In the genomic region with DNA sequence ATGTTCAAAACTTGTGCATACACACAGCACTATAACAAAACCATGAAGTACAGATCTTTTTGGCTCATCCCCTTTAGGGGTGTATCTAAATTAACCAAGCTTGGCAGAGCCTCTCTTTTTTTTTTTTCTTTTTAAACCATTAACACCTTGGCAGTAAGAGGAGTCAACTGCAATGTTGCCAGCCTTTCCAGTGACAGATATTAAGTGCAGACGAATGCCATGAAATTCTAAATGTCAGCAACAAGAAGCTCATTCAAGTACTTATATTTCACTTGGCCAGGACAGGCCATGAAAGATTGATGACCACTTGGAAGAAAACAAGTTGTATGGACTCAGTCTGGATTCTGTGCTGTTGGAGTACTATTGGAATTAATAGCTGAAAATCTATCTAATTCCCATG, we compare ENCODE assay signal across 29 cellular contexts. TPM values are rescaled to one million over a fixed set of nuclear protein-coding genes. Genes with fewer than 3 reads are reported as not detected.
DNase-seq lines count a peak whose midpoint lies in the region; ATAC-seq and TF ChIP-seq lines count a peak whose summit lies in the region.
"Had no signal": no experiment of that assay in that cellular context is flagged by ENCODE, and none has a peak within 500 bp of the region (broad histone marks: within the 10 kb centered on the region; RNA-seq: fewer than 3 reads in every experiment).

No MANE protein-coding gene starts in this region.

- peak overlapping the region; percentile 75 for H3K27ac Mint-ChIP-seq in activated naive CD4-positive, alpha-beta T cell treated with anti-CD3 and anti-CD28 coated beads, Interleukin-2, amount 10 ng/mL, durations not matched to agents 7 days and 5 days
- 0 out of 2 replicates have a peak overlapping the region, but pooled peaks have one; percentile 40 for H3K27ac Mint-ChIP-seq in GM23338
- H3K27ac Mint-ChIP-seq in activated T-helper 17 cell treated with anti-CD3 and anti-CD28 coated beads, Interleukin-2, amount 50 U/mL, for 72 hours = peak overlapping the region; percentile 71
- H3K27ac Mint-ChIP-seq: B cell, IgD-negative memory B cell had no signal

- peaks cover 18% of the 10 kb centered on the region for H3K36me3 Mint-ChIP-seq in activated naive CD4-positive, alpha-beta T cell treated with anti-CD3 and anti-CD28 coated beads, Interleukin-2, amount 10 ng/mL, durations not matched to agents 7 days and 5 days
- H3K36me3 Mint-ChIP-seq in GM23338 (ENCODE audit: low read depth) = peaks cover 38% of the 10 kb centered on the region
- H3K36me3 Mint-ChIP-seq in activated T-helper 17 cell treated with anti-CD3 and anti-CD28 coated beads, Interleukin-2, amount 50 U/mL, for 72 hours (ENCODE audit: low read depth) = peaks cover 55% of the 10 kb centered on the region

- H3F3A ChIP-seq in GM23338 (replicated peaks; ENCODE audit: low read depth) = no peaks in the 10 kb centered on the region

- no peak overlapping the region for H2AFZ ChIP-seq in GM23338

- H3K4me1 ChIP-seq in GM23338 (ENCODE audit: insufficient read depth) (no peaks in the 10 kb centered on the region), BE2C (no peaks in the 10 kb centered on the region)
- H3K4me1 ChIP-seq: Peyer's patch had no signal

- peak overlapping the region; percentile 6 for H3K27ac ChIP-seq in GM23338 (ENCODE audit: low read depth)
- H3K27ac ChIP-seq: HL-60, Peyer's patch had no signal

- no peak for DNase-seq in activated naive CD4-positive, alpha-beta T cell treated with anti-CD3 and anti-CD28 coated beads, Interleukin-2, amount 10 ng/mL, durations not matched to agents 7 days and 5 days
- no peak for DNase-seq in activated naive CD4-positive, alpha-beta T cell treated with anti-CD3 and anti-CD28 coated beads, Interleukin-2, amount 50 U/mL, for 16 hours
- DNase-seq in GM23338 (ENCODE audit: low spot score) (no peak), left kidney (ENCODE audit: low read depth, low spot score) (peak; percentile 54), activated gamma-delta T cell (lab: John Stamatoyannopoulos, UW) (no peak), BE2C (no peak)
- DNase-seq: CD8-positive, alpha-beta memory T cell; DMS 273 treated with DMSO at 0.1 percent for 48 hours; DMS79; EL; GDM1; NCI-H1048; NCI-H1417 treated with DMSO at 0.1 percent for 48 hours; NCI-H1694 treated with DMSO at 0.1 percent for 48 hours; NCI-H2081; NCI-H2227 treated with DMSO at 0.1 percent for 48 hours; NCI-H510A; NCI-H69; Peyer's patch had no signal

- CTCF ChIA-PET in activated naive CD4-positive, alpha-beta T cell treated with anti-CD3 and anti-CD28 coated beads, Interleukin-2, amount 10 ng/mL, durations not matched to agents 7 days and 5 days (lab: Charles Lee) = interaction anchor here (0.8 to 1.0 kb wide), 2 partner anchors 49 to 88 kb away, joined by 3 to 4 read pairs; no protein-coding TSS in a partner anchor

- H3K4me3 ChIP-seq in GM23338 (no peak overlapping the region), BE2C (ENCODE audit: low read depth, low read length) (no peak overlapping the region)
- H3K4me3 ChIP-seq: A549, GM12878, Peyer's patch had no signal

- TF ChIP-seq CTCF in GM23338 (conservative IDR thresholded peaks at IDR 0.05; ENCODE audit: low read depth in 2 of 2) (no peak), BE2C (IDR thresholded peaks at IDR 0.05; ENCODE audit: low read depth, low read length) (no peak)

- no peaks in the 10 kb centered on the region for H3K27me3 Mint-ChIP-seq in activated naive CD4-positive, alpha-beta T cell treated with anti-CD3 and anti-CD28 coated beads, Interleukin-2, amount 10 ng/mL, durations not matched to agents 7 days and 5 days
- H3K27me3 Mint-ChIP-seq in GM23338 (ENCODE audit: insufficient read depth, low read depth, poor library complexity) = peaks cover 4% of the 10 kb centered on the region
- H3K27me3 Mint-ChIP-seq in activated T-helper 17 cell treated with anti-CD3 and anti-CD28 coated beads, Interleukin-2, amount 50 U/mL, for 72 hours = no peaks in the 10 kb centered on the region
- H3K27me3 Mint-ChIP-seq: B cell; CD8-positive, alpha-beta memory T cell; IgD-negative memory B cell had no signal

- H4K20me1 ChIP-seq in GM23338 (replicated peaks; ENCODE audit: insufficient read depth) = no peaks in the 10 kb centered on the region

- H3K36me3 ChIP-seq in GM23338 (ENCODE audit: insufficient read depth) (peaks cover 6% of the 10 kb centered on the region; the same call in 1 of the 2 replicates), BE2C (no peaks in the 10 kb centered on the region)

- H3K79me2 ChIP-seq in GM23338 (replicated peaks; ENCODE audit: insufficient read depth) = no peaks in the 10 kb centered on the region

- H3K27me3 ChIP-seq in GM23338 (ENCODE audit: insufficient read depth) (no peaks in the 10 kb centered on the region), BE2C (no peaks in the 10 kb centered on the region)
- H3K27me3 ChIP-seq: Peyer's patch had no signal

- no peak overlapping the region for H3K4me3 Mint-ChIP-seq in activated naive CD4-positive, alpha-beta T cell treated with anti-CD3 and anti-CD28 coated beads, Interleukin-2, amount 10 ng/mL, durations not matched to agents 7 days and 5 days
- no peak overlapping the region for H3K4me3 Mint-ChIP-seq in GM23338
- H3K4me3 Mint-ChIP-seq in activated T-helper 17 cell treated with anti-CD3 and anti-CD28 coated beads, Interleukin-2, amount 50 U/mL, for 72 hours = no peak overlapping the region
- H3K4me3 Mint-ChIP-seq: B cell, CD14-positive monocyte, IgD-negative memory B cell had no signal

- no peak for ATAC-seq in GM23338
- no peak for ATAC-seq in activated T-helper 17 cell treated with anti-CD3 and anti-CD28 coated beads, Interleukin-2, amount 50 U/mL, for 72 hours (replicated peaks)
- ATAC-seq in HG02678 (IDR thresholded peaks at IDR 0.05; ENCODE audit: unreplicated experiment) = no peak
- ATAC-seq: A549, GM12878, HCT116, SK-N-SH treated with all-trans-retinoic acid at 6 μM for 48 hours had no signal

- H3K9me3 ChIP-seq in BE2C = no peaks in the 10 kb centered on the region
- H3K9me3 ChIP-seq: A549, Peyer's patch had no signal

- no peaks in the 10 kb centered on the region for H3K9me3 Mint-ChIP-seq in activated naive CD4-positive, alpha-beta T cell treated with anti-CD3 and anti-CD28 coated beads, Interleukin-2, amount 10 ng/mL, durations not matched to agents 7 days and 5 days
- H3K9me3 Mint-ChIP-seq in GM23338 = peaks cover 10% of the 10 kb centered on the region
- H3K9me3 Mint-ChIP-seq in activated T-helper 17 cell treated with anti-CD3 and anti-CD28 coated beads, Interleukin-2, amount 50 U/mL, for 72 hours = no peaks in the 10 kb centered on the region
- H3K9me3 Mint-ChIP-seq: CD14-positive monocyte; CD8-positive, alpha-beta memory T cell; IgD-negative memory B cell had no signal

- H3K4me2 ChIP-seq in GM23338 = no peak overlapping the region
- H3K4me2 ChIP-seq: A549 had no signal

- H3K4me1 Mint-ChIP-seq in activated naive CD4-positive, alpha-beta T cell treated with anti-CD3 and anti-CD28 coated beads, Interleukin-2, amount 10 ng/mL, durations not matched to agents 7 days and 5 days = no peaks in the 10 kb centered on the region
- no peaks in the 10 kb centered on the region; the same call in 2 of the 3 replicates for H3K4me1 Mint-ChIP-seq in GM23338
- no peaks in the 10 kb centered on the region for H3K4me1 Mint-ChIP-seq in activated T-helper 17 cell treated with anti-CD3 and anti-CD28 coated beads, Interleukin-2, amount 50 U/mL, for 72 hours
- H3K4me1 Mint-ChIP-seq: B cell, CD14-positive monocyte, IgD-negative memory B cell had no signal

- no peaks in the 10 kb centered on the region for H3K9me2 ChIP-seq in GM23338 (ENCODE audit: insufficient read depth)

TF ChIP-seq in GM23338, 12 proteins besides CTCF, POLR2A, EP300 and RAD21:
- TF ChIP-seq ZNF114 (CRISPR knock-in tag; IDR thresholded peaks at IDR 0.05) (no peak), CREB1 (CRISPR knock-in tag; IDR thresholded peaks at IDR 0.05; ENCODE audit: low read depth) (no peak)
- TF ChIP-seq, protein P1, sequence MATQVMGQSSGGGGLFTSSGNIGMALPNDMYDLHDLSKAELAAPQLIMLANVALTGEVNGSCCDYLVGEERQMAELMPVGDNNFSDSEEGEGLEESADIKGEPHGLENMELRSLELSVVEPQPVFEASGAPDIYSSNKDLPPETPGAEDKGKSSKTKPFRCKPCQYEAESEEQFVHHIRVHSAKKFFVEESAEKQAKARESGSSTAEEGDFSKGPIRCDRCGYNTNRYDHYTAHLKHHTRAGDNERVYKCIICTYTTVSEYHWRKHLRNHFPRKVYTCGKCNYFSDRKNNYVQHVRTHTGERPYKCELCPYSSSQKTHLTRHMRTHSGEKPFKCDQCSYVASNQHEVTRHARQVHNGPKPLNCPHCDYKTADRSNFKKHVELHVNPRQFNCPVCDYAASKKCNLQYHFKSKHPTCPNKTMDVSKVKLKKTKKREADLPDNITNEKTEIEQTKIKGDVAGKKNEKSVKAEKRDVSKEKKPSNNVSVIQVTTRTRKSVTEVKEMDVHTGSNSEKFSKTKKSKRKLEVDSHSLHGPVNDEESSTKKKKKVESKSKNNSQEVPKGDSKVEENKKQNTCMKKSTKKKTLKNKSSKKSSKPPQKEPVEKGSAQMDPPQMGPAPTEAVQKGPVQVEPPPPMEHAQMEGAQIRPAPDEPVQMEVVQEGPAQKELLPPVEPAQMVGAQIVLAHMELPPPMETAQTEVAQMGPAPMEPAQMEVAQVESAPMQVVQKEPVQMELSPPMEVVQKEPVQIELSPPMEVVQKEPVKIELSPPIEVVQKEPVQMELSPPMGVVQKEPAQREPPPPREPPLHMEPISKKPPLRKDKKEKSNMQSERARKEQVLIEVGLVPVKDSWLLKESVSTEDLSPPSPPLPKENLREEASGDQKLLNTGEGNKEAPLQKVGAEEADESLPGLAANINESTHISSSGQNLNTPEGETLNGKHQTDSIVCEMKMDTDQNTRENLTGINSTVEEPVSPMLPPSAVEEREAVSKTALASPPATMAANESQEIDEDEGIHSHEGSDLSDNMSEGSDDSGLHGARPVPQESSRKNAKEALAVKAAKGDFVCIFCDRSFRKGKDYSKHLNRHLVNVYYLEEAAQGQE (IDR thresholded peaks at IDR 0.05; ENCODE audit: unreplicated experiment) = no peak

RNA-seq across cellular contexts. Expression of a gene that starts 49.8 kb away (rescaled TPM):
- 14.9 and 17.7 TPM in 2 replicates for total RNA-seq in GM23338 (2014; rRNA removed; shearing (Covaris generic))
- polyA plus RNA-seq in GM23338 (2016; fragmentation: Nextera tagmentation; extraction: Ambion mirVana) = 8.3 and 9.2 TPM in 2 replicates
- 1 to 10 TPM; 4.8 to 6.4 TPM for total RNA-seq in activated T-helper 17 cell treated with anti-CD3 and anti-CD28 coated beads, Interleukin-2, amount 50 U/mL, for 72 hours
- polyA plus RNA-seq in BE2C (2012; ENCODE audit: insufficient read depth, insufficient read length, low read depth) = 3.5 TPM
